35 cellular contexts compared by ENCODE assay signal in the genomic region with DNA sequence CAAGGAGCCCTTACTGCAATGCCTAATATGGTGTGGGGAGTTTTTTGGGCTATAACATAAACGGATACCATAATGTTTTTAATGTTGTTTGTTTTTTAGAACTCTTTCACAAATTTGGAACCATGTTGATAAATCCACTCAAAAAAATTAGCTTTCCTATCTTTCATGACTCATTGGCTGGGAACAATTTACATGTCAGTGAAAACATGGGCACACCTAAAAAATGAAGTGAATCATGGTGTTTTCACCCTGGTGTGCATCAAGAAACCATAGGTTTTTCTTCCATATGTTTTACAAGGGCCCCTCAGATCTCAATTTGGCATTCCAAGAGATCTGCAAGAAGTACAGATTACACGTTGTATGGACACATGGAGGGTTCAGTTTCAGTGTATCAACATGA.
"Had no signal": no experiment of that assay in that cellular context is flagged by ENCODE, and none has a peak within 500 bp of the region (broad histone marks: within the 10 kb centered on the region; RNA-seq: fewer than 3 reads in every experiment).

No MANE protein-coding gene starts in this region.

- H3K4me2 ChIP-seq: KMS-11 had no signal

- H3K36me3 ChIP-seq: MG63 had no signal

- H3K27ac ChIP-seq: KMS-11 had no signal

- DNase-seq: Karpas-422, Kasumi-1, MG63, MM.1S, MV-4-11, NCI-H1048, NCI-H1092, NCI-H1092 treated with DMSO at 0.1 percent for 48 hours, NCI-H1105, NCI-H1105 treated with DMSO at 0.1 percent for 48 hours, NCI-H1417, NCI-H1417 treated with DMSO at 0.1 percent for 48 hours, NCI-H1436, NCI-H1436 treated with DMSO at 0.1 percent for 48 hours, NCI-H146, NCI-H1694, NCI-H1694 treated with DMSO at 0.1 percent for 48 hours, NCI-H187, NCI-H187 treated with DMSO at 0.1 percent for 48 hours, NCI-H1930, NCI-H2029, NCI-H2029 treated with DMSO at 0.1 percent for 48 hours, NCI-H2081, NCI-H2081 treated with DMSO at 0.1 percent for 48 hours, NCI-H2107, NCI-H2171, NCI-H2171 treated with DMSO at 0.1 percent for 48 hours, NCI-H2227 treated with DMSO at 0.1 percent for 48 hours, NCI-H226, NCI-H345, NCI-H446, NCI-H446 treated with DMSO at 0.1 percent for 48 hours, NCI-H510A, NCI-H510A treated with DMSO at 0.1 percent for 48 hours had no signal

- H3K9me3 ChIP-seq: MG63 had no signal

- H3K4me3 ChIP-seq: MG63 had no signal
